In genomic region chr7:46490406-46490805, GRCh38 we compare ENCODE assay signal across 26 cellular contexts.
"Had no signal": no experiment of that assay in that cellular context is flagged by ENCODE, and none has a peak within 500 bp of the region (broad histone marks: within the 10 kb centered on the region; RNA-seq: fewer than 3 reads in every experiment).

No MANE protein-coding gene starts in this region.

- H3K4me3 ChIP-seq: adrenal gland, MG63, PC-9, SJCRH30, SK-N-MC had no signal

- ATAC-seq: activated CD8-positive, alpha-beta T cell treated with anti-CD3 and anti-CD28 coated beads, Interleukin-2, amount 10 ng/mL, durations not matched to agents 7 days and 5 days; activated naive CD4-positive, alpha-beta T cell treated with anti-CD3 and anti-CD28 coated beads, Interleukin-2, amount 50 U/mL, for 72 hours; activated T-cell treated with anti-CD3 and anti-CD28 coated beads, Interleukin-2, amount 50 U/mL, for 4 hours had no signal

- H3K27ac ChIP-seq: adrenal gland, brain microvascular endothelial cell, PC-9, SJCRH30, SK-N-MC, WERI-Rb-1 had no signal

- H3K4me1 ChIP-seq: adrenal gland, SJCRH30 had no signal

- DNase-seq: activated CD4-positive, alpha-beta T cell treated with anti-CD3 and anti-CD28 coated beads for 1 hour; activated CD4-positive, alpha-beta T cell treated with anti-CD3 and anti-CD28 coated beads for 48 hours; activated CD4-positive, CD25-positive, alpha-beta regulatory T cell; activated CD8-positive, alpha-beta T cell treated with anti-CD3 and anti-CD28 coated beads, Interleukin-2, amount 10 ng/mL, durations not matched to agents 7 days and 5 days; activated gamma-delta T cell treated with Interleukin-2 at 50 U/mL for 16 hours; activated naive CD4-positive, alpha-beta T cell treated with anti-CD3 and anti-CD28 coated beads for 36 hours; activated T-cell treated with anti-CD3 and anti-CD28 coated beads, Interleukin-2, amount 50 U/mL, for 4 hours; adrenal gland; brain microvascular endothelial cell; central memory CD4-positive, alpha-beta T cell; MG63; NCI-H1048; NCI-H1105 treated with DMSO at 0.1 percent for 48 hours; NCI-H1436; NCI-H1694 treated with DMSO at 0.1 percent for 48 hours; NCI-H2029; NCI-H345; NCI-H524 treated with DMSO at 0.1 percent for 48 hours; PC-9; SHP77; SJCRH30; T1000; WERI-Rb-1 had no signal

- H3K9me3 Mint-ChIP-seq: activated naive CD4-positive, alpha-beta T cell treated with anti-CD3 and anti-CD28 coated beads for 36 hours; activated T-cell treated with anti-CD3 and anti-CD28 coated beads, Interleukin-2, amount 50 U/mL, for 4 hours had no signal

- H2AFZ ChIP-seq: PC-9 had no signal

- H3K9me3 ChIP-seq: adrenal gland, MG63, SJCRH30 had no signal

- H3K27ac Mint-ChIP-seq: activated CD8-positive, alpha-beta T cell treated with anti-CD3 and anti-CD28 coated beads, Interleukin-2, amount 10 ng/mL, durations not matched to agents 7 days and 5 days; activated naive CD4-positive, alpha-beta T cell treated with anti-CD3 and anti-CD28 coated beads for 36 hours; activated naive CD4-positive, alpha-beta T cell treated with anti-CD3 and anti-CD28 coated beads, Interleukin-2, amount 50 U/mL, for 72 hours; activated T-helper 1 cell treated with anti-CD3 and anti-CD28 coated beads, Interleukin-12 subunit alpha, Interleukin-12 subunit beta, Interleukin-2, Interleukin-4 antibody, amounts not matched to agents 30 ng/mL and 10 ng/mL and 1 ng/mL, durations not matched to agents 14 hours and 24 hours and 36 hours had no signal

- H3K4me3 Mint-ChIP-seq: activated CD8-positive, alpha-beta T cell treated with anti-CD3 and anti-CD28 coated beads, Interleukin-2, amount 10 ng/mL, durations not matched to agents 7 days and 5 days; activated naive CD4-positive, alpha-beta T cell treated with anti-CD3 and anti-CD28 coated beads for 36 hours; activated T-cell treated with anti-CD3 and anti-CD28 coated beads, Interleukin-2, amount 50 U/mL, for 4 hours; activated T-helper 1 cell treated with anti-CD3 and anti-CD28 coated beads, Interleukin-12 subunit alpha, Interleukin-12 subunit beta, Interleukin-2, Interleukin-4 antibody, amounts not matched to agents 30 ng/mL and 10 ng/mL and 1 ng/mL, durations not matched to agents 14 hours and 24 hours and 36 hours had no signal

- H3K27me3 ChIP-seq: adrenal gland, brain microvascular endothelial cell, MG63, SJCRH30 had no signal

- H3K4me2 ChIP-seq: PC-9 had no signal

- H3K36me3 ChIP-seq: adrenal gland, brain microvascular endothelial cell, MG63, SJCRH30, WERI-Rb-1 had no signal
